9 cellular contexts compared by ENCODE assay signal in the genomic region with DNA sequence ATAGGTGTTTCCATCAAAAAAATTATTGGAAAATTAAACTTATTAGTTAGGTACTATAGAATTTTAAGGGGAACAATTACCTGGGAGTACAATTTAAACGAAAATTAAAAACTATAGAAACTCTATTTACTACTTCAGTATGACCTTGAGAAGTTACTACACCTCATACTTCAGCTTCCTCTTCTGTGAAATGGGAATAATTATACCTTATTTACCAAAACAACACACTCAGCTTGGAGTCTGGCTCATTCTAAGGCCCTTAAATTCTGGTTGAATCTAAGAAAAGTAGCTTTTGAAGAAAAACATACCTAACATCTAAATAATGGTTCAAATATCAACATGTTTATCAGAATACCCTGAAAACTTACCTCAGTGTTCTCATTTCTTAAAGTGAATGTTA. TPM values are rescaled to one million over a fixed set of nuclear protein-coding genes. Genes with fewer than 3 reads are reported as not detected.
DNase-seq lines count a peak whose midpoint lies in the region; ATAC-seq and TF ChIP-seq lines count a peak whose summit lies in the region.
"Had no signal": no experiment of that assay in that cellular context is flagged by ENCODE, and none has a peak within 500 bp of the region (broad histone marks: within the 10 kb centered on the region; RNA-seq: fewer than 3 reads in every experiment).

No MANE protein-coding gene starts in this region.

- ATAC-seq in activated T-cell treated with anti-CD3 and anti-CD28 coated beads, Interleukin-2, amount 50 U/mL, for 4 hours = no peak

- H3K9me3 Mint-ChIP-seq in activated T-cell treated with anti-CD3 and anti-CD28 coated beads, Interleukin-2, amount 50 U/mL, for 4 hours = peaks cover 2% of the 10 kb centered on the region
- H3K9me3 Mint-ChIP-seq in activated T-helper 1 cell treated with anti-CD3 and anti-CD28 coated beads, Interleukin-12 subunit alpha, Interleukin-12 subunit beta, Interleukin-2, Interleukin-4 antibody, amounts not matched to agents 30 ng/mL and 10 ng/mL and 1 ng/mL, durations not matched to agents 14 hours and 24 hours and 36 hours = no peaks in the 10 kb centered on the region

- intact Hi-C loops in activated T-helper 1 cell treated with anti-CD3 and anti-CD28 coated beads, Interleukin-12 subunit alpha, Interleukin-12 subunit beta, Interleukin-2, Interleukin-4 antibody, amounts not matched to agents 30 ng/mL and 10 ng/mL and 1 ng/mL, durations not matched to agents 14 hours and 24 hours and 36 hours (cut with micrococcal nuclease) = loop anchor here (1.0 to 10.0 kb wide), 2 partner anchors 109 to 1896 kb away; partner anchors contain the start of genes ORMDL1 and PMS1
- intact Hi-C loops in transverse colon (cut with DNase I; ENCODE audit: low total_unique reads) = no loop called here

- H3K27me3 Mint-ChIP-seq in activated T-cell treated with anti-CD3 and anti-CD28 coated beads, Interleukin-2, amount 50 U/mL, for 4 hours (ENCODE audit: low read depth) = no peaks in the 10 kb centered on the region
- no peaks in the 10 kb centered on the region for H3K27me3 Mint-ChIP-seq in activated T-helper 1 cell treated with anti-CD3 and anti-CD28 coated beads, Interleukin-12 subunit alpha, Interleukin-12 subunit beta, Interleukin-2, Interleukin-4 antibody, amounts not matched to agents 30 ng/mL and 10 ng/mL and 1 ng/mL, durations not matched to agents 14 hours and 24 hours and 36 hours (ENCODE audit: insufficient read depth)

- H3K4me1 Mint-ChIP-seq in activated T-cell treated with anti-CD3 and anti-CD28 coated beads, Interleukin-2, amount 50 U/mL, for 4 hours (ENCODE audit: low read depth) = peaks cover 59% of the 10 kb centered on the region
- peaks cover 72% of the 10 kb centered on the region for H3K4me1 Mint-ChIP-seq in activated T-helper 1 cell treated with anti-CD3 and anti-CD28 coated beads, Interleukin-12 subunit alpha, Interleukin-12 subunit beta, Interleukin-2, Interleukin-4 antibody, amounts not matched to agents 30 ng/mL and 10 ng/mL and 1 ng/mL, durations not matched to agents 14 hours and 24 hours and 36 hours (ENCODE audit: low read depth)

- DNase-seq in activated T-cell treated with anti-CD3 and anti-CD28 coated beads, Interleukin-2, amount 50 U/mL, for 4 hours = no peak
- DNase-seq in activated T-cell treated with anti-CD3 and anti-CD28 coated beads, Interleukin-2, amount 50 U/mL, for 48 hours = no peak
- DNase-seq in activated T-helper 1 cell treated with anti-CD3 and anti-CD28 coated beads, Interleukin-12 subunit alpha, Interleukin-12 subunit beta, Interleukin-2, Interleukin-4 antibody, amounts not matched to agents 30 ng/mL and 10 ng/mL and 1 ng/mL, durations not matched to agents 14 hours and 24 hours and 36 hours (ENCODE audit: low spot score) = no peak
- DNase-seq in hepatocyte (ENCODE audit: low spot score) (no peak), transverse colon (no peak), HPDE6-E6E7 (ENCODE audit: extremely low spot score) (no peak), dedifferentiated amniotic fluid mesenchymal stem cell (ENCODE audit: extremely low spot score) (no peak), Ammon's horn (ENCODE audit: low spot score) (no peak)
- DNase-seq: ovary had no signal

- H3K36me3 ChIP-seq in hepatocyte (replicated peaks; ENCODE audit: insufficient read depth, low read depth) (peaks cover 4% of the 10 kb centered on the region), transverse colon (peaks cover 0 to 26% (median 6%) of the 10 kb centered on the region in 4 donors)
- H3K36me3 ChIP-seq: ovary had no signal

- no peak overlapping the region for H3K27ac ChIP-seq in hepatocyte
- H3K27ac ChIP-seq in transverse colon = peak overlapping the region; percentile 95 to 98 (median 98)
- H3K27ac ChIP-seq: ovary had no signal

- no peaks in the 10 kb centered on the region for H3K9me2 ChIP-seq in hepatocyte (replicated peaks; ENCODE audit: insufficient read depth)

- peaks cover 10% of the 10 kb centered on the region for H3K4me1 ChIP-seq in hepatocyte (ENCODE audit: insufficient read depth)
- peaks cover 4 to 43% (median 7%) of the 10 kb centered on the region in 4 donors for H3K4me1 ChIP-seq in transverse colon

- no peaks in the 10 kb centered on the region for H3K27me3 ChIP-seq in hepatocyte
- no peaks in the 10 kb centered on the region for H3K27me3 ChIP-seq in transverse colon
- H3K27me3 ChIP-seq: ovary had no signal

- no peak overlapping the region for H2AFZ ChIP-seq in hepatocyte

- peak overlapping the region; percentile 30 for H3K4me2 ChIP-seq in hepatocyte

- no peaks in the 10 kb centered on the region for H4K20me1 ChIP-seq in hepatocyte (ENCODE audit: insufficient read depth, poor library complexity, severe bottlenecking)

- H3K9me3 ChIP-seq in hepatocyte (ENCODE audit: low read depth) (no peaks in the 10 kb centered on the region), transverse colon (no peaks in the 10 kb centered on the region)
- H3K9me3 ChIP-seq: ovary had no signal

- in situ Hi-C loops in transverse colon (cut with MboI; ENCODE audit: low pct_ligation_motif_present in 1 of 4, low pct_unique_long_range_greater_than_20kb in 1 of 4, low sequenced_read_pairs in 3 of 4) = loop anchor here in 3 of 4 donors (10.0 to 25.0 kb wide), 3 partner anchors 116 to 666 kb away; partner anchors contain the start of genes STAT1 (in 1 of the 3) and STAT4 (in 1 of the 3)

- TF ChIP-seq POLR2A in transverse colon (IDR thresholded peaks at IDR 0.05) = no peak

- peak overlapping the region; percentile 98 for H3K27ac Mint-ChIP-seq in activated T-helper 1 cell treated with anti-CD3 and anti-CD28 coated beads, Interleukin-12 subunit alpha, Interleukin-12 subunit beta, Interleukin-2, Interleukin-4 antibody, amounts not matched to agents 30 ng/mL and 10 ng/mL and 1 ng/mL, durations not matched to agents 14 hours and 24 hours and 36 hours

- no peak for TF ChIP-seq CTCF in hepatocyte (IDR thresholded peaks at IDR 0.05; ENCODE audit: poor library complexity)
- TF ChIP-seq CTCF in transverse colon (IDR thresholded peaks at IDR 0.05) = no peak

- H3K4me3 ChIP-seq in hepatocyte = no peak overlapping the region
- peak overlapping the region in 1 of 4 donors; percentile 17 for H3K4me3 ChIP-seq in transverse colon
- H3K4me3 ChIP-seq: ovary had no signal

- H3K79me2 ChIP-seq in hepatocyte = peaks cover 8% of the 10 kb centered on the region

- 92% methylated on average over 1 of the region's 1 CpG for WGBS in hepatocyte (ENCODE audit: low lambda C conversion rate, missing lambda C conversion rate)
- 63 to 69% methylated on average over 1 of the region's 1 CpG for WGBS in transverse colon (ENCODE audit: low coverage in 1 of 2), 2 donors

- H3K36me3 Mint-ChIP-seq in activated T-cell treated with anti-CD3 and anti-CD28 coated beads, Interleukin-2, amount 50 U/mL, for 4 hours (ENCODE audit: insufficient read depth) = peaks cover 36% of the 10 kb centered on the region
- H3K36me3 Mint-ChIP-seq in activated T-helper 1 cell treated with anti-CD3 and anti-CD28 coated beads, Interleukin-12 subunit alpha, Interleukin-12 subunit beta, Interleukin-2, Interleukin-4 antibody, amounts not matched to agents 30 ng/mL and 10 ng/mL and 1 ng/mL, durations not matched to agents 14 hours and 24 hours and 36 hours (ENCODE audit: low read depth) = peaks cover 50% of the 10 kb centered on the region

- peak overlapping the region; percentile 96 for H3K4me3 Mint-ChIP-seq in activated T-cell treated with anti-CD3 and anti-CD28 coated beads, Interleukin-2, amount 50 U/mL, for 4 hours
- peak overlapping the region; percentile 94 for H3K4me3 Mint-ChIP-seq in activated T-helper 1 cell treated with anti-CD3 and anti-CD28 coated beads, Interleukin-12 subunit alpha, Interleukin-12 subunit beta, Interleukin-2, Interleukin-4 antibody, amounts not matched to agents 30 ng/mL and 10 ng/mL and 1 ng/mL, durations not matched to agents 14 hours and 24 hours and 36 hours

- no peak for TF ChIP-seq EP300 in transverse colon (IDR thresholded peaks at IDR 0.05; ENCODE audit: low read depth)

RNA-seq across cellular contexts. Expression of gene NABP1, which starts 2.7 kb away (rescaled TPM):
- total RNA-seq in activated T-cell treated with anti-CD3 and anti-CD28 coated beads, Interleukin-2, amount 50 U/mL, for 4 hours = 10 to 100 TPM; 47.8 to 55.3 (median 52.2) TPM
- 51.0 and 58.4 TPM in 2 replicates for total RNA-seq in activated T-helper 1 cell treated with anti-CD3 and anti-CD28 coated beads, Interleukin-12 subunit alpha, Interleukin-12 subunit beta, Interleukin-2, Interleukin-4 antibody, amounts not matched to agents 30 ng/mL and 10 ng/mL and 1 ng/mL, durations not matched to agents 14 hours and 24 hours and 36 hours
- total RNA-seq in hepatocyte (36.1 and 40.0 TPM in 2 replicates), transverse colon (10 to 100 TPM in 3 of 4 donors, under 1 TPM in 1; 1.00 to 55.6 (median 33.0) TPM)
- 19.6 and 27.2 TPM in 2 replicates for polyA plus RNA-seq in hepatocyte
